ENCODE assay signal across 11 cellular contexts in the genomic region with DNA sequence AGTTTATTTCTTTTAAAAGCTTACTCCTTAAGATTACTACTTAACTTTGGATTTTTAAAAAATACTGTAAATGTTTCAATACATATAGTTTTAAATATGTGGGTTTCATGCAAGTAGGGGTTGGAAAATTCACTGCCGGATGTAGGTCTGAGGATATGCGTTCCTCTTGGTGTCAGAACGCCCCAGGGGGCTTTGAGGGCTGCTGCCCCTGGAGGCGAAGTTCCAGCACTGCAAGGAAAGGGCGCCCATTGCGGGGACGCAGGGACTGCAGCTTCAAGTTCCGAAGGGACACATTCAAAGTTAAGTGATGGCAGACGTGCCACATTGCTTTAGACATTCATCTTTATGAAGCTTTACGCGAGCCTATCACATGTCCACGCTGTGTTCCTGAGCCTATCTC.
DNase-seq lines count a peak whose midpoint lies in the region; ATAC-seq and TF ChIP-seq lines count a peak whose summit lies in the region.
"Had no signal": no experiment of that assay in that cellular context is flagged by ENCODE, and none has a peak within 500 bp of the region (broad histone marks: within the 10 kb centered on the region; RNA-seq: fewer than 3 reads in every experiment).

No MANE protein-coding gene starts in this region.

- no peak for ATAC-seq in GM21528 (IDR thresholded peaks at IDR 0.05; ENCODE audit: low FRiP score, unreplicated experiment)
- ATAC-seq in HG02938 (IDR thresholded peaks at IDR 0.05; ENCODE audit: unreplicated experiment): no peak

- DNase-seq in GM10266 (ENCODE audit: extremely low spot score) (no peak), OCI-M1 (lab: John Stamatoyannopoulos, UW) (peak; percentile 14), germinal center (ENCODE audit: low spot score) (peak; percentile 25), COR-L47 (lab: John Stamatoyannopoulos, UW) (no peak), superior temporal gyrus (ENCODE audit: extremely low spot score) (no peak)
- DNase-seq: activated T-cell treated with anti-CD3 and anti-CD28 coated beads, Interleukin-2, amount 50 U/mL, for 1 hour; KBM-7 had no signal

- no peak overlapping the region for H3K27ac ChIP-seq in 22Rv1
- H3K27ac ChIP-seq: parathyroid adenoma had no signal

- TF ChIP-seq CTCF in 22Rv1 (IDR thresholded peaks at IDR 0.05) (peak; percentile 70), GM10266 (IDR thresholded peaks at IDR 0.05; ENCODE audit: control insufficient read depth, insufficient read depth, low read depth, missing control alignments) (peak; percentile 6)

Comparison
In these comparisons a context has a peak if more than half of its experiments do, and no peak if none do; other contexts are left out.
1. DNase-seq: peak in OCI-M1 (single experiment) and germinal center (single experiment); none in GM10266 (single experiment), COR-L47 (single experiment) and superior temporal gyrus (single experiment).